ENCODE assay signal across 13 cellular contexts in genomic region chr15:39195988-39196486, GRCh38.
DNase-seq lines count a peak whose midpoint lies in the region; ATAC-seq and TF ChIP-seq lines count a peak whose summit lies in the region.
"Had no signal": no experiment of that assay in that cellular context is flagged by ENCODE, and none has a peak within 500 bp of the region (broad histone marks: within the 10 kb centered on the region; RNA-seq: fewer than 3 reads in every experiment).

No MANE protein-coding gene starts in this region.

- ATAC-seq in GM18907 (IDR thresholded peaks at IDR 0.05; ENCODE audit: unreplicated experiment), result no peak
- ATAC-seq: natural killer cell had no signal

- H3K4me3 ChIP-seq in HFF-Myc (replicated peaks; ENCODE audit: low read depth, low read length) (no peak overlapping the region), SJSA1 (no peak overlapping the region)

- intact Hi-C loops in cardiac septum (cut with DNase I), result no loop called here

- H3K36me3 ChIP-seq in SJSA1, result no peaks in the 10 kb centered on the region

- DNase-seq in 8988T (peak; percentile 20), HFF-Myc (ENCODE audit: extremely low read depth, low read depth) (peak; percentile 45), SJSA1 (ENCODE audit: low read depth in 1 of 2, low spot score in 2 of 2) (peak; percentile 94 to 95), fibroblast of peridontal ligament (ENCODE audit: extremely low read depth) (peak; percentile 76), amygdala (lab: John Stamatoyannopoulos, UW) (no peak), cardiac septum (ENCODE audit: low spot score) (no peak)
- DNase-seq in activated CD8-positive, alpha-beta memory T cell treated with anti-CD3 and anti-CD28 coated beads, Interleukin-2, amount 50 U/mL, for 48 hours, result no peak
- DNase-seq: ACHN; cortex of kidney; natural killer cell; NCI-H1048; stimulated activated CD4-positive, alpha-beta T cell treated with anti-CD3 and anti-CD28 coated beads, Interleukin-2, amount 100 ng/mL, for 24 hours had no signal

- no peaks in the 10 kb centered on the region for H3K27me3 ChIP-seq in SJSA1 (replicated peaks)

- H3K4me1 ChIP-seq in SJSA1 (replicated peaks), result peaks cover 80% of the 10 kb centered on the region

- no peak for TF ChIP-seq CTCF in HFF-Myc (IDR thresholded peaks at IDR 0.05; ENCODE audit: low read depth, low read length, missing control alignments)

- peak overlapping the region; percentile 85 for H3K27ac ChIP-seq in SJSA1

- no peaks in the 10 kb centered on the region for H3K9me3 ChIP-seq in SJSA1 (replicated peaks)

Comparison
In these comparisons a context has a peak if more than half of its experiments do, and no peak if none do; other contexts are left out.
1. DNase-seq: peak in 8988T (single experiment), HFF-Myc (single experiment), SJSA1 (2 of 2) and fibroblast of peridontal ligament (single experiment); none in activated CD8-positive, alpha-beta memory T cell treated with anti-CD3 and anti-CD28 coated beads, Interleukin-2, amount 50 U/mL, for 48 hours (single experiment), amygdala (0 of 56) and cardiac septum (single experiment).